ENCODE assay signal across 16 cellular contexts in genomic region chr16:4972938-4973587, GRCh38. TPM values are rescaled to one million over a fixed set of nuclear protein-coding genes. Genes with fewer than 3 reads are reported as not detected.
DNase-seq lines count a peak whose midpoint lies in the region; TF ChIP-seq lines count a peak whose summit lies in the region.
"Had no signal": no experiment of that assay in that cellular context is flagged by ENCODE, and none has a peak within 500 bp of the region (broad histone marks: within the 10 kb centered on the region; RNA-seq: fewer than 3 reads in every experiment).

No MANE protein-coding gene starts in this region.

- no peaks in the 10 kb centered on the region for H3K27me3 ChIP-seq in dorsolateral prefrontal cortex
- H3K27me3 ChIP-seq: BLaER1, brain microvascular endothelial cell had no signal

- peak overlapping the region; percentile 52 to 98 (median 87) for H3K27ac ChIP-seq in dorsolateral prefrontal cortex
- H3K27ac ChIP-seq: BLaER1, brain microvascular endothelial cell, left ventricle myocardium inferior had no signal

- H3K4me3 ChIP-seq in dorsolateral prefrontal cortex, result peak overlapping the region in 4 of 59 donors; percentile 2 to 21 (median 10)
- H3K4me3 ChIP-seq: BLaER1, left ventricle myocardium inferior had no signal

- peaks cover 6% of the 10 kb centered on the region for H3K4me1 Mint-ChIP-seq in activated T-helper 1 cell treated with anti-CD3 and anti-CD28 coated beads, Interleukin-12 subunit alpha, Interleukin-12 subunit beta, Interleukin-2, Interleukin-4 antibody, amounts not matched to agents 30 ng/mL and 10 ng/mL and 1 ng/mL, durations not matched to agents 14 hours and 24 hours and 36 hours (ENCODE audit: low read depth)

- DNase-seq in CD1c-positive myeloid dendritic cell (ENCODE audit: extremely low spot score) (peak; percentile 11), Kasumi-1 (lab: John Stamatoyannopoulos, UW) (peak; percentile 24 to 27), dorsolateral prefrontal cortex (peak in 9 of 10 donors; percentile 63 to 95 (median 85)), nucleus accumbens (lab: John Stamatoyannopoulos, UW) (peak in 49 of 56 donors; percentile 35 to 96 (median 77)), amniotic stem cell (lab: John Stamatoyannopoulos, UW) (no peak), A172 (ENCODE audit: low spot score) (no peak)
- no peak for DNase-seq in activated T-helper 1 cell treated with anti-CD3 and anti-CD28 coated beads, Interleukin-12 subunit alpha, Interleukin-12 subunit beta, Interleukin-2, Interleukin-4 antibody, amounts not matched to agents 30 ng/mL and 10 ng/mL and 1 ng/mL, durations not matched to agents 14 hours and 24 hours and 36 hours (ENCODE audit: low spot score)
- DNase-seq: activated CD4-positive, alpha-beta T cell treated with anti-CD3 and anti-CD28 coated beads, Interleukin-2, amount 50 U/mL, for 48 hours; activated effector memory CD4-positive, alpha-beta T cell treated with anti-CD3 and anti-CD28 coated beads, Interleukin-2, amount 50 U/mL, for 16 hours; brain microvascular endothelial cell; effector CD8-positive, alpha-beta T cell; left ventricle myocardium inferior; NCI-H524 treated with DMSO at 0.1 percent for 48 hours; PC-3 had no signal

- H3K9me3 Mint-ChIP-seq in activated T-helper 1 cell treated with anti-CD3 and anti-CD28 coated beads, Interleukin-12 subunit alpha, Interleukin-12 subunit beta, Interleukin-2, Interleukin-4 antibody, amounts not matched to agents 30 ng/mL and 10 ng/mL and 1 ng/mL, durations not matched to agents 14 hours and 24 hours and 36 hours, result peaks cover 21% of the 10 kb centered on the region

- H3K36me3 Mint-ChIP-seq in activated T-helper 1 cell treated with anti-CD3 and anti-CD28 coated beads, Interleukin-12 subunit alpha, Interleukin-12 subunit beta, Interleukin-2, Interleukin-4 antibody, amounts not matched to agents 30 ng/mL and 10 ng/mL and 1 ng/mL, durations not matched to agents 14 hours and 24 hours and 36 hours (ENCODE audit: low read depth), result peaks cover 3% of the 10 kb centered on the region

- no peak overlapping the region for H3K27ac Mint-ChIP-seq in activated T-helper 1 cell treated with anti-CD3 and anti-CD28 coated beads, Interleukin-12 subunit alpha, Interleukin-12 subunit beta, Interleukin-2, Interleukin-4 antibody, amounts not matched to agents 30 ng/mL and 10 ng/mL and 1 ng/mL, durations not matched to agents 14 hours and 24 hours and 36 hours

- no peaks in the 10 kb centered on the region for H3K27me3 Mint-ChIP-seq in activated T-helper 1 cell treated with anti-CD3 and anti-CD28 coated beads, Interleukin-12 subunit alpha, Interleukin-12 subunit beta, Interleukin-2, Interleukin-4 antibody, amounts not matched to agents 30 ng/mL and 10 ng/mL and 1 ng/mL, durations not matched to agents 14 hours and 24 hours and 36 hours (ENCODE audit: insufficient read depth)

- H3K4me3 Mint-ChIP-seq in activated T-helper 1 cell treated with anti-CD3 and anti-CD28 coated beads, Interleukin-12 subunit alpha, Interleukin-12 subunit beta, Interleukin-2, Interleukin-4 antibody, amounts not matched to agents 30 ng/mL and 10 ng/mL and 1 ng/mL, durations not matched to agents 14 hours and 24 hours and 36 hours, result no peak overlapping the region

- TF ChIP-seq CTCF in dorsolateral prefrontal cortex (IDR thresholded peaks at IDR 0.05 in 54 of 56, conservative IDR thresholded peaks at IDR 0.05 in 2 of 56; ENCODE audit: low read depth in 1 of 56, partially characterized antibody in 56 of 56), result peak in 1 of 56 donors; percentile 16

- intact Hi-C loops in dorsolateral prefrontal cortex (cut with DNase I), result no loop called here
- intact Hi-C loops in activated T-helper 1 cell treated with anti-CD3 and anti-CD28 coated beads, Interleukin-12 subunit alpha, Interleukin-12 subunit beta, Interleukin-2, Interleukin-4 antibody, amounts not matched to agents 30 ng/mL and 10 ng/mL and 1 ng/mL, durations not matched to agents 14 hours and 24 hours and 36 hours (cut with micrococcal nuclease), result no loop called here

RNA-seq across cellular contexts. Expression of gene SEC14L5, which starts 14.9 kb away (rescaled TPM):
- 100 to 1,000 TPM in 6 of 120 experiments, 10 to 100 TPM in 114; 34.5 to 145 (median 61.7) TPM for total RNA-seq in dorsolateral prefrontal cortex
- total RNA-seq in activated T-helper 1 cell treated with anti-CD3 and anti-CD28 coated beads, Interleukin-12 subunit alpha, Interleukin-12 subunit beta, Interleukin-2, Interleukin-4 antibody, amounts not matched to agents 30 ng/mL and 10 ng/mL and 1 ng/mL, durations not matched to agents 14 hours and 24 hours and 36 hours, result not detected in 2 replicates
- 0.14 TPM in 1 of 2 replicates, not detected in the other for total RNA-seq in A172 (2014; rRNA removed; shearing (Covaris generic))
- total RNA-seq: PC-3, pulmonary artery endothelial cell had no signal

RNA-seq across cellular contexts. Expression of gene PPL, which starts 36.1 kb away (rescaled TPM):
- 10 to 100 TPM in 115 of 120 experiments, 1 to 10 TPM in 5; 6.5 to 31.8 (median 19.5) TPM for total RNA-seq in dorsolateral prefrontal cortex
- not detected in 2 replicates for total RNA-seq in activated T-helper 1 cell treated with anti-CD3 and anti-CD28 coated beads, Interleukin-12 subunit alpha, Interleukin-12 subunit beta, Interleukin-2, Interleukin-4 antibody, amounts not matched to agents 30 ng/mL and 10 ng/mL and 1 ng/mL, durations not matched to agents 14 hours and 24 hours and 36 hours
- total RNA-seq in A172 (2014; rRNA removed; shearing (Covaris generic)), result 0.81 and 2.0 TPM in 2 replicates

Comparison
In these comparisons a context has a peak if more than half of its experiments do, and no peak if none do; other contexts are left out.
1. DNase-seq: peak in CD1c-positive myeloid dendritic cell (single experiment), Kasumi-1 (2 of 2), dorsolateral prefrontal cortex (9 of 10) and nucleus accumbens (49 of 56); none in activated T-helper 1 cell treated with anti-CD3 and anti-CD28 coated beads, Interleukin-12 subunit alpha, Interleukin-12 subunit beta, Interleukin-2, Interleukin-4 antibody, amounts not matched to agents 30 ng/mL and 10 ng/mL and 1 ng/mL, durations not matched to agents 14 hours and 24 hours and 36 hours (single experiment), amniotic stem cell (single experiment) and A172 (single experiment).
2. RNA of gene SEC14L5, which starts 14.9 kb away (total RNA-seq): 34.5 to 145 TPM in dorsolateral prefrontal cortex; not detected in activated T-helper 1 cell treated with anti-CD3 and anti-CD28 coated beads, Interleukin-12 subunit alpha, Interleukin-12 subunit beta, Interleukin-2, Interleukin-4 antibody, amounts not matched to agents 30 ng/mL and 10 ng/mL and 1 ng/mL, durations not matched to agents 14 hours and 24 hours and 36 hours and 0.14 TPM in A172; every median in the first group is over 10 times any median in the second.